8 cellular contexts compared by ENCODE assay signal in the genomic region with DNA sequence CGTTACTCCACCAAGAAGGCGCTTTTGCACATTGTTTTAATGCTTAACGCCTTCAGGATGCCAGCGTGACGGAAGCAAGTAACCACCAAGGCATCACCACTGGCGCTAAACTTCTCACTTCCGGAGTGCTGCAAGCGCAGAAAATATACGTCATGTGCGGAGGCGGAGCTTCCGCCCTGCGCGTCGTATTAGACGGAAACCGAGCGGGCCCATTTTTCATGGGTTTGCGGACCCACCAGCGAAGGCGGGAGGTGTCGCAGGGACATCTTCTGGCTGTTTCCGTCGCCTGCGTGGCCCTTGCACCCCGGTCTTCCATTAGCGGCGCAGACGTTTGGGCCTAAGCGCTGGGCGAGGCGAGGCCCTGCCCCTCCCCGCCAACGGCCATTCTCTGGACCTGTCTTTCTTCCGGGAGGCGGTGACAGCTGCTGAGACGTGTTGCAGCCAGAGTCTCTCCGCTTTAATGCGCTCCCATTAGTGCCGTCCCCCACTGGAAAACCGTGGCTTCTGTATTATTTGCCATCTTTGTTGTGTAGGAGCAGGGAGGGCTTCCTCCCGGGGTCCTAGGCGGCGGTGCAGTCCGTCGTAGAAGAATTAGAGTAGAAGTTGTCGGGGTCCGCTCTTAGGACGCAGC. TPM values are rescaled to one million over a fixed set of nuclear protein-coding genes. Genes with fewer than 3 reads are reported as not detected.
DNase-seq lines count a peak whose midpoint lies in the region; ATAC-seq and TF ChIP-seq lines count a peak whose summit lies in the region.

A gene (plus strand): TSS at position 403 of the 631 bp plus-strand sequence. CDS start 235 bp downstream, outside the sequence.

- POLR2A ChIA-PET in CD4-positive, alpha-beta memory T cell (lab: Charles Lee; ENCODE audit: partially characterized antibody) = interaction anchor here (0.8 to 5.6 kb wide), 33 partner anchors 9 to 450 kb away, joined by 3 to 444 read pairs (median 5); a partner anchor contains a TSS

- H3K9me3 ChIP-seq in CD4-positive, alpha-beta memory T cell (ENCODE audit: control insufficient read depth in 1 of 2, low read length in 2 of 2) = no peaks in the 10 kb centered on the region
- no peaks in the 10 kb centered on the region for H3K9me3 ChIP-seq in ectodermal cell (ENCODE audit: control insufficient read depth, low read length)
- H3K9me3 ChIP-seq in lower lobe of right lung = no peaks in the 10 kb centered on the region

- H3K4me3 Mint-ChIP-seq in CD4-positive, alpha-beta memory T cell = peak within 1 kb of the TSS; percentile 97 to 99 (median 98)

- peak within 1 kb of the TSS; percentile 98 to 100 (median 99) for H3K27ac Mint-ChIP-seq in CD4-positive, alpha-beta memory T cell

- H3K9me3 Mint-ChIP-seq in CD4-positive, alpha-beta memory T cell = peaks cover 0 to 4% (median 0%) of the 10 kb centered on the region in 8 donors

- H3K27ac ChIP-seq in CD4-positive, alpha-beta memory T cell (ENCODE audit: low read depth, low read length) = peak within 1 kb of the TSS; percentile 96
- peak within 1 kb of the TSS; percentile 62 for H3K27ac ChIP-seq in ectodermal cell (ENCODE audit: insufficient read depth, low read depth, low read length, poor library complexity, severe bottlenecking)
- peak within 1 kb of the TSS; percentile 98 for H3K27ac ChIP-seq in lower lobe of right lung

- no peaks in the 10 kb centered on the region for H3K36me3 ChIP-seq in CD4-positive, alpha-beta memory T cell (ENCODE audit: insufficient read depth, low read length)
- H3K36me3 ChIP-seq in ectodermal cell (ENCODE audit: control insufficient read depth, insufficient read depth, low read length) (no peaks in the 10 kb centered on the region), lower lobe of right lung (no peaks in the 10 kb centered on the region)

- no peak for TF ChIP-seq CTCF in lower lobe of right lung (IDR thresholded peaks at IDR 0.05)

- no peaks in the 10 kb centered on the region for H3K27me3 ChIP-seq in CD4-positive, alpha-beta memory T cell (ENCODE audit: insufficient read depth, low read length)
- H3K27me3 ChIP-seq in ectodermal cell (ENCODE audit: control insufficient read depth, insufficient read depth, low read length, poor library complexity, severe bottlenecking) (no peaks in the 10 kb centered on the region), lower lobe of right lung (ENCODE audit: low read depth) (no peaks in the 10 kb centered on the region)

- no peaks in the 10 kb centered on the region for H3K27me3 Mint-ChIP-seq in CD4-positive, alpha-beta memory T cell

- peaks cover 27 to 55% (median 37%) of the 10 kb centered on the region in 4 donors for H3K4me1 Mint-ChIP-seq in CD4-positive, alpha-beta memory T cell

- H3K4me3 ChIP-seq in CD4-positive, alpha-beta memory T cell (ENCODE audit: low read length in 2 of 2) = peak within 1 kb of the TSS; percentile 88 to 92
- H3K4me3 ChIP-seq in ectodermal cell (ENCODE audit: insufficient read depth, low read depth, low read length) (peak within 1 kb of the TSS; percentile 97), lower lobe of right lung (peak within 1 kb of the TSS; percentile 90)

- peaks cover 0 to 24% of the 10 kb centered on the region in 2 donors for H3K36me3 Mint-ChIP-seq in CD4-positive, alpha-beta memory T cell

- 0% methylated on average over 49 of the region's 49 CpGs for WGBS in ectodermal cell, 2 experiments

- H3K4me1 ChIP-seq in CD4-positive, alpha-beta memory T cell (ENCODE audit: insufficient read depth, low read length) = peaks cover 46% of the 10 kb centered on the region
- H3K4me1 ChIP-seq in ectodermal cell (ENCODE audit: control insufficient read depth, insufficient read depth, low read length) (no peaks in the 10 kb centered on the region), lower lobe of right lung (peaks cover 20% of the 10 kb centered on the region)

- peak; percentile 95 to 98 (median 97) for DNase-seq in CD4-positive, alpha-beta memory T cell
- DNase-seq in HPDE6-E6E7 (ENCODE audit: extremely low spot score) = peak; percentile 71
- DNase-seq in NK-92 (lab: John Stamatoyannopoulos, UW; ENCODE audit: unreplicated experiment) = peak; percentile 78
- DNase-seq in activated CD8-positive, alpha-beta memory T cell treated with anti-CD3 and anti-CD28 coated beads for 1 hour (ENCODE audit: extremely low read depth in 1 of 2, low read depth in 1 of 2) = peak; percentile 88 to 89
- DNase-seq in lower lobe of right lung = peak; percentile 94
- DNase-seq in stimulated activated CD4-positive, alpha-beta T cell treated with anti-CD3 and anti-CD28 coated beads, TNF-alpha, amount 100 ng/mL, for 24 hours (ENCODE audit: low read depth in 3 of 3) = peak; percentile 91 to 97 (median 92)

- ATAC-seq in GM19463 (IDR thresholded peaks at IDR 0.05; ENCODE audit: unreplicated experiment) = peak; percentile 82
- peak; percentile 95 to 96 for ATAC-seq in lower lobe of right lung

- intact Hi-C loops in CD4-positive, alpha-beta memory T cell (cut with micrococcal nuclease) = loop anchor here (1.0 kb wide), 5 partner anchors 45 to 451 kb away; a partner anchor contains a TSS
- intact Hi-C loops in lower lobe of right lung (cut with DNase I) = no loop called here

- CTCF ChIA-PET in CD4-positive, alpha-beta memory T cell (lab: Charles Lee; ENCODE audit: partially characterized antibody) = interaction anchor here (0.7 to 7.5 kb wide), 14 partner anchors 10 to 453 kb away, joined by 3 to 122 read pairs (median 5); a partner anchor contains a TSS

RNA-seq across cellular contexts. Expression of the gene that starts here (rescaled TPM):
- 100 to 1,000 TPM; 134 to 136 TPM for total RNA-seq in CD4-positive, alpha-beta memory T cell
- polyA plus RNA-seq in CD4-positive, alpha-beta memory T cell = 10 to 100 TPM; 23.6 to 62.6 TPM
- polyA plus RNA-seq in ectodermal cell (2013, experiment 1 of 4) = 41.9 TPM
- polyA plus RNA-seq in ectodermal cell (2013, experiment 2 of 4) = 38.9 TPM
- polyA plus RNA-seq in ectodermal cell (2013, experiment 3 of 4) = 33.5 TPM
- polyA plus RNA-seq in ectodermal cell (2013, experiment 4 of 4) = 38.1 TPM
- 51.3 TPM for total RNA-seq in lower lobe of right lung

Comparison
In these comparisons a context has a peak if more than half of its experiments do, and no peak if none do; other contexts are left out.
1. Peak in every context shown above with its lines: DNase-seq, ATAC-seq, H3K4me3 ChIP-seq and H3K27ac ChIP-seq.